In genomic region chr1:189803364-189803763, GRCh38 we compare ENCODE assay signal across 18 cellular contexts.
"Had no signal": no experiment of that assay in that cellular context is flagged by ENCODE, and none has a peak within 500 bp of the region (broad histone marks: within the 10 kb centered on the region; RNA-seq: fewer than 3 reads in every experiment).

No MANE protein-coding gene starts in this region.

- H2AFZ ChIP-seq: hepatocyte had no signal

- H3K79me2 ChIP-seq: hepatocyte had no signal

- H3K4me1 Mint-ChIP-seq: activated B cell treated with CpG ODN at 0.5 μM for 24 hours; activated CD4-positive, alpha-beta T cell treated with anti-CD3 and anti-CD28 coated beads, Interleukin-2, amount 10 ng/mL, durations not matched to agents 7 days and 5 days; naive B cell; stimulated activated effector memory CD8-positive, alpha-beta T cell treated with anti-CD3 and anti-CD28 coated beads, Interleukin-12 subunit alpha, Interleukin-12 subunit beta, amount 100 ng/mL, for 72 hours had no signal

- H3K4me1 ChIP-seq: adrenal gland, lower lobe of right lung, thyroid gland had no signal

- DNase-seq: activated B cell treated with CpG ODN at 0.5 μM for 24 hours; activated CD4-positive, alpha-beta T cell treated with anti-CD3 and anti-CD28 coated beads, Interleukin-2, amount 10 ng/mL, durations not matched to agents 7 days and 5 days; activated naive CD4-positive, alpha-beta T cell treated with anti-CD3 and anti-CD28 coated beads, Interleukin-2, amount 50 U/mL, for 16 hours; adrenal gland; caudate nucleus; effector memory CD8-positive, alpha-beta T cell; erythroblast; left cardiac atrium; lower lobe of right lung; naive B cell; posterior cingulate gyrus; right cardiac atrium; thyroid gland had no signal

- ATAC-seq: effector memory CD8-positive, alpha-beta T cell; left cardiac atrium; lower lobe of right lung; right cardiac atrium; stimulated activated effector memory CD8-positive, alpha-beta T cell treated with anti-CD3 and anti-CD28 coated beads, Interleukin-12 subunit alpha, Interleukin-12 subunit beta, amount 100 ng/mL, for 72 hours had no signal

- H3K27ac Mint-ChIP-seq: activated B cell treated with CpG ODN at 0.5 μM for 24 hours; activated CD4-positive, alpha-beta T cell treated with anti-CD3 and anti-CD28 coated beads, Interleukin-2, amount 10 ng/mL, durations not matched to agents 7 days and 5 days; activated T-helper 2 cell treated with anti-CD3 and anti-CD28 coated beads, Interferon-gamma antibody, Interleukin-2, Interleukin-4, amounts not matched to agents 10 μg/mL and 5 μg/mL and 100 μg/mL, durations not matched to agents 14 hours and 24 hours and 36 hours; effector memory CD8-positive, alpha-beta T cell; naive B cell; stimulated activated effector memory CD8-positive, alpha-beta T cell treated with anti-CD3 and anti-CD28 coated beads, Interleukin-12 subunit alpha, Interleukin-12 subunit beta, amount 100 ng/mL, for 72 hours had no signal

- H3K36me3 Mint-ChIP-seq: naive B cell had no signal

- H3K9me3 ChIP-seq: adrenal gland, lower lobe of right lung, neutrophil, thyroid gland had no signal

- H3K4me3 ChIP-seq: adrenal gland, hepatocyte, lower lobe of right lung, smooth muscle cell, thyroid gland had no signal

- H3K27me3 ChIP-seq: adrenal gland, hepatocyte, neutrophil, thyroid gland had no signal

- H3K9me3 Mint-ChIP-seq: activated B cell treated with CpG ODN at 0.5 μM for 24 hours had no signal

- H3K4me3 Mint-ChIP-seq: activated B cell treated with CpG ODN at 0.5 μM for 24 hours; activated CD4-positive, alpha-beta T cell treated with anti-CD3 and anti-CD28 coated beads, Interleukin-2, amount 10 ng/mL, durations not matched to agents 7 days and 5 days; effector memory CD8-positive, alpha-beta T cell; naive B cell; stimulated activated effector memory CD8-positive, alpha-beta T cell treated with anti-CD3 and anti-CD28 coated beads, Interleukin-12 subunit alpha, Interleukin-12 subunit beta, amount 100 ng/mL, for 72 hours had no signal

- H3K27ac ChIP-seq: adrenal gland, hepatocyte, lower lobe of right lung, neutrophil, thyroid gland had no signal

- H3K36me3 ChIP-seq: adrenal gland, lower lobe of right lung, neutrophil, thyroid gland had no signal

- H3K4me2 ChIP-seq: hepatocyte, smooth muscle cell had no signal

- H3K27me3 Mint-ChIP-seq: activated B cell treated with CpG ODN at 0.5 μM for 24 hours; activated CD4-positive, alpha-beta T cell treated with anti-CD3 and anti-CD28 coated beads, Interleukin-2, amount 10 ng/mL, durations not matched to agents 7 days and 5 days; effector memory CD8-positive, alpha-beta T cell; naive B cell had no signal
